ENCODE assay signal across 8 cellular contexts in the genomic region with DNA sequence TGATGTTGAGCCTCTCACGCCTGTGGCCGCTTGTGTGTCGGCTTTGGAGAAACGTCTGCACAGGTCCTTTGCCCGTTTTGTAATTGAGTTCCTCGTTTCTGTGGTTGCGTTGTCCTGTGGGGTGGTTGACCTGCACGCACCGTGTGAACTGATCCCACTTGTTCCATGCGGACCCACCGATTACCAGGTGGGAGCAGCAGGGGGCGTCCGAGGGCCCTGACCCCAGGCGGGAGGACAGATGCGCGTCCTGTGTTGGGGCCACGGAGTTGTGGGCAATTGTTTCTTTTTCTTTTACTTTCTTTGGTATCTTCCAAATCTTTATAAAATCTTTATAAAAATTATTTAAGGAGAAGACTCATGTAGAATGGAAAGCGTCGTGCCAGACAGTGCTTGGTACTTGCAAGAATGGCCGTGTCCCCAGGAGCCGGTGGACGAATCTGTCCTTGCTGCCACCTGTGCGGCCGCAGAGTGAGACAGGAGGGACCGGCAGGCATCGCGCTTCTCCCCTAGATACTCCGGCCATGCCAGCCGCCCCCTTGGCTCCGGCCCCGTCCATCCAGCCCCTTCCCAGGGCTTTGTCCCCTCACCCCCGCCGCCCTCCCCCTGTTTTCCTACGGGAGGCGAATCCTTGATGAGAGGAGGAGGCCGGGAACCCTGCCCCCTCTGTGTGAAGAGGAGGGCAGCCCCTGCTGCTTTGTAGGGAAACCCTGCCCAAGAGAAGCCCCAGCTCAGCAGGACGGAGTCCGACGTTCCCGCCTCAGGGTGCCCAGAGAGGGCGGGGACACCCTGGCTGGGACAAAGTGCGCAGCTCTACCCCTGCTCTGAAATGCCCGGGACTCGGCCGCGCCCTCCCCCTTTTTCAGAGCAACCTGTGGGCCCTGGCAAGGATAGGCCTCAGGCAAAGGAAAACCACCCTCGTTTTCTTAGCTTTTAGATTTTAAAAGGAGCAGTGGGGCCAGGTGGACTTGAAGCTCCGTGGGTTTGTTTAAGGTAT. TPM values are rescaled to one million over a fixed set of nuclear protein-coding genes. Genes with fewer than 3 reads are reported as not detected.
A peak's percentile ranks its signal among the peaks of the same experiment; 100 is the strongest.
DNase-seq lines count a peak whose midpoint lies in the region; ATAC-seq and TF ChIP-seq lines count a peak whose summit lies in the region.

No MANE protein-coding gene starts in this region.

- H3K9me3 ChIP-seq in spleen = peaks cover 0 to 9% (median 2%) of the 10 kb centered on the region in 8 donors

- peaks cover 0 to 45% (median 1%) of the 10 kb centered on the region in 6 donors for H3K36me3 ChIP-seq in spleen

- no peak overlapping the region for H3K27ac ChIP-seq in spleen

- DNase-seq in AG09319 (ENCODE audit: extremely low read depth, low read depth) (no peak), M059J (ENCODE audit: low read depth) (peak; percentile 43), activated T-helper 1 cell treated with Interleukin-2 at 50 U/mL for 16 hours (ENCODE audit: low read depth) (peak; percentile 13), head of caudate nucleus (peak; percentile 62 to 92 (median 80)), spleen (peak; percentile 87), NCI-H1694 (lab: John Stamatoyannopoulos, UW) (no peak)

- ATAC-seq in GM18873 (IDR thresholded peaks at IDR 0.05; ENCODE audit: low FRiP score, unreplicated experiment) (no peak), GM21528 (IDR thresholded peaks at IDR 0.05; ENCODE audit: low FRiP score, unreplicated experiment) (no peak)

- WGBS in spleen, 5 donors = 64 to 71% (median 68%) methylated on average over 46 to 48 of the region's 48 CpGs

- H3K4me3 ChIP-seq in spleen = no peak overlapping the region

- intact Hi-C loops in head of caudate nucleus (cut with DNase I) (no loop called here), spleen (cut with DNase I; ENCODE audit: low total_unique reads) (no loop called here)

- TF ChIP-seq POLR2A in spleen (IDR thresholded peaks at IDR 0.05) = no peak

- H3K4me1 ChIP-seq in spleen = peaks cover 0 to 29% (median 6%) of the 10 kb centered on the region in 6 donors

- TF ChIP-seq CTCF in AG09319 (IDR thresholded peaks at IDR 0.05; ENCODE audit: low read depth, low read length) (peak; percentile 44), spleen (IDR thresholded peaks at IDR 0.05 in 8 of 11, conservative IDR thresholded peaks at IDR 0.05 in 3 of 11) (peak; percentile 30 to 78 (median 66))

- H3K27me3 ChIP-seq in spleen (replicated peaks in 1 of 7) = no peaks in the 10 kb centered on the region

RNA-seq across cellular contexts. Expression of gene PRKCZ, which starts 41.7 kb away (rescaled TPM):
- total RNA-seq in M059J (2014; rRNA removed; shearing (Covaris generic)) = 0.44 TPM in 1 of 2 replicates, not detected in the other
- 10 to 100 TPM; 19.5 to 61.8 (median 38.7) TPM for total RNA-seq in spleen
- polyA plus RNA-seq in spleen = 10 to 100 TPM; 17.6 to 35.8 (median 32.3) TPM

Comparison
In these comparisons a context has a peak if more than half of its experiments do, and no peak if none do; other contexts are left out.
1. DNase-seq: peak in M059J (single experiment), activated T-helper 1 cell treated with Interleukin-2 at 50 U/mL for 16 hours (single experiment), head of caudate nucleus (42 of 42) and spleen (single experiment); none in AG09319 (single experiment) and NCI-H1694 (single experiment).
2. RNA of gene PRKCZ, which starts 41.7 kb away (total RNA-seq): 19.5 to 61.8 TPM in spleen; 0.44 TPM in M059J; every median in the first group is over 10 times any median in the second.